In the genomic region with DNA sequence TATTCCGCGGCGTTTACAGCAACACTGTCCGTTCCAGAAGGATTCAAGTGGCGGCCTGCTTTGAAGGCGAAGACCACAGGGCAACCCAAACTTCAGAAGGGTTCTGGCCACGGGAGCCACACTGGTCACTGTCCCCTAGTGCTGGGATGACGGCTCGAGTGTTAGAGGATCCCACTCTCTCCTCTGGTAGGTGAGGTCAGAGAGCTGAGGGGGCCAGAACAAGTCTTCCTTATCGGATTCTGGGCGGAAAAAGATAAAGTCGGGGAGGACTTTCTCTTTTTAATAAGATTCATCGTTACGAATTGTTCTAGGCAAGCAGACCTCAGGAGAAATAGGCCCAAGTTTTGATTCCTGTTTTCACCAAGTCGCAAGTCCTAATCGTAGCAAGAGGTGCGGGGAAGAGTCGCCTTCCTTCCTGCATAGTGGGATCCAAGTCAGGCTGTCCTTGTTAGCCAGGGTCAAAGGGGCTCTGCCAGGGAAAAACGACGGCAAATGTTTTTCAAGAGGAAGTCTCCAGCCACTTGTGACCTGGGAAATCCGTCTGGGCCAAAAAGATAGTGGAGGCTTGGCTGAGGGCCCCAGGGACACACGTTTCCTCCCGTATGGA, we compare ENCODE assay signal across 8 cellular contexts. TPM values are rescaled to one million over a fixed set of nuclear protein-coding genes. Genes with fewer than 3 reads are reported as not detected.
A peak's percentile ranks its signal among the peaks of the same experiment; 100 is the strongest.
DNase-seq lines count a peak whose midpoint lies in the region; ATAC-seq and TF ChIP-seq lines count a peak whose summit lies in the region.

No MANE protein-coding gene starts in this region.

- H3K4me1 Mint-ChIP-seq in CD4-positive, CD25-positive, alpha-beta regulatory T cell = peaks cover 19 to 53% (median 30%) of the 10 kb centered on the region in 4 donors
- H3K4me1 Mint-ChIP-seq in activated CD4-positive, alpha-beta memory T cell treated with anti-CD3 and anti-CD28 coated beads for 36 hours (ENCODE audit: low read depth) = peaks cover 29% of the 10 kb centered on the region

- no peaks in the 10 kb centered on the region for H3K27me3 Mint-ChIP-seq in CD4-positive, CD25-positive, alpha-beta regulatory T cell
- H3K27me3 Mint-ChIP-seq in activated CD4-positive, alpha-beta memory T cell treated with anti-CD3 and anti-CD28 coated beads for 36 hours = no peaks in the 10 kb centered on the region

- H3K36me3 ChIP-seq in CD4-positive, CD25-positive, alpha-beta regulatory T cell (ENCODE audit: control insufficient read depth, insufficient read depth, low read length) = peaks cover 7% of the 10 kb centered on the region
- peaks cover 12% of the 10 kb centered on the region for H3K36me3 ChIP-seq in neutrophil

- peaks cover 0 to 7% (median 0%) of the 10 kb centered on the region in 7 donors for H3K9me3 Mint-ChIP-seq in CD4-positive, CD25-positive, alpha-beta regulatory T cell
- peaks cover 6% of the 10 kb centered on the region for H3K9me3 Mint-ChIP-seq in activated CD4-positive, alpha-beta memory T cell treated with anti-CD3 and anti-CD28 coated beads for 36 hours

- no peak for ATAC-seq in CD4-positive, CD25-positive, alpha-beta regulatory T cell (ENCODE audit: low read depth in 2 of 2)
- ATAC-seq in HG02970 (IDR thresholded peaks at IDR 0.05; ENCODE audit: low FRiP score, unreplicated experiment) (peak; percentile 0), GM18861 (IDR thresholded peaks at IDR 0.05; ENCODE audit: unreplicated experiment) (no peak), foreskin keratinocyte (no peak), HG02759 (IDR thresholded peaks at IDR 0.05; ENCODE audit: unreplicated experiment) (no peak)

- no peak for DNase-seq in CD4-positive, CD25-positive, alpha-beta regulatory T cell
- DNase-seq in activated CD4-positive, alpha-beta memory T cell treated with anti-CD3 and anti-CD28 coated beads for 36 hours = peak; percentile 39
- DNase-seq in fibroblast of the aortic adventitia (ENCODE audit: low read depth) = peak; percentile 44
- no peak for DNase-seq in foreskin keratinocyte

- H3K4me3 Mint-ChIP-seq in CD4-positive, CD25-positive, alpha-beta regulatory T cell = peak overlapping the region; percentile 94 to 99 (median 98)
- H3K4me3 Mint-ChIP-seq in activated CD4-positive, alpha-beta memory T cell treated with anti-CD3 and anti-CD28 coated beads for 36 hours = peak overlapping the region; percentile 97

- CTCF ChIA-PET in activated CD4-positive, alpha-beta memory T cell treated with anti-CD3 and anti-CD28 coated beads for 36 hours (lab: Charles Lee) = interaction anchor here (0.6 to 4.0 kb wide), 45 partner anchors 9 to 602 kb away, joined by 3 to 55 read pairs (median 4); a partner anchor contains a TSS

- peak overlapping the region; percentile 62 to 98 (median 94) for H3K27ac Mint-ChIP-seq in CD4-positive, CD25-positive, alpha-beta regulatory T cell
- H3K27ac Mint-ChIP-seq in activated CD4-positive, alpha-beta memory T cell treated with anti-CD3 and anti-CD28 coated beads for 36 hours = peak overlapping the region; percentile 98

- no peak for TF ChIP-seq CTCF in fibroblast of the aortic adventitia (IDR thresholded peaks at IDR 0.05; ENCODE audit: insufficient read depth, low read length)
- no peak for TF ChIP-seq CTCF in neutrophil (IDR thresholded peaks at IDR 0.05)
- no peak for TF ChIP-seq CTCF in foreskin keratinocyte (conservative IDR thresholded peaks at IDR 0.05)

- intact Hi-C loops in activated CD4-positive, alpha-beta memory T cell treated with anti-CD3 and anti-CD28 coated beads for 36 hours (cut with micrococcal nuclease) = loop anchor here (1.0 to 10.0 kb wide), 17 partner anchors 15 to 1142 kb away; a partner anchor contains a TSS

- H3K27me3 ChIP-seq in CD4-positive, CD25-positive, alpha-beta regulatory T cell (ENCODE audit: control insufficient read depth, insufficient read depth, low read length) = no peaks in the 10 kb centered on the region
- H3K27me3 ChIP-seq in neutrophil (no peaks in the 10 kb centered on the region), foreskin keratinocyte (no peaks in the 10 kb centered on the region)

- POLR2A ChIA-PET in activated CD4-positive, alpha-beta memory T cell treated with anti-CD3 and anti-CD28 coated beads for 36 hours (lab: Charles Lee) = interaction anchor here (0.8 to 2.0 kb wide), 11 partner anchors 15 to 313 kb away, joined by 3 to 10 read pairs (median 3); a partner anchor contains a TSS

- H3K9me3 ChIP-seq in CD4-positive, CD25-positive, alpha-beta regulatory T cell (ENCODE audit: control insufficient read depth in 2 of 2, low read length in 2 of 2) = peaks cover 0 to 5% of the 10 kb centered on the region in 2 experiments
- no peaks in the 10 kb centered on the region for H3K9me3 ChIP-seq in neutrophil

- H3K4me3 ChIP-seq in CD4-positive, CD25-positive, alpha-beta regulatory T cell (ENCODE audit: low read depth, low read length) = peak overlapping the region; percentile 99
- H3K4me3 ChIP-seq in fibroblast of the aortic adventitia (ENCODE audit: low read depth, low read length) (peak overlapping the region; percentile 93), neutrophil (ENCODE audit: low read depth in 1 of 2, low read length in 1 of 2) (peak overlapping the region; percentile 96 to 98)

- peak overlapping the region; percentile 88 for H3K27ac ChIP-seq in CD4-positive, CD25-positive, alpha-beta regulatory T cell (ENCODE audit: insufficient read depth, low read length, poor library complexity, severe bottlenecking)
- H3K27ac ChIP-seq in neutrophil (peak overlapping the region; percentile 97), foreskin keratinocyte (no peak overlapping the region)

- peaks cover 18% of the 10 kb centered on the region for H3K36me3 Mint-ChIP-seq in CD4-positive, CD25-positive, alpha-beta regulatory T cell
- H3K36me3 Mint-ChIP-seq in activated CD4-positive, alpha-beta memory T cell treated with anti-CD3 and anti-CD28 coated beads for 36 hours = peaks cover 27% of the 10 kb centered on the region

- peaks cover 51% of the 10 kb centered on the region for H3K4me1 ChIP-seq in CD4-positive, CD25-positive, alpha-beta regulatory T cell (ENCODE audit: control insufficient read depth, insufficient read depth, low read length, poor library complexity, severe bottlenecking)
- H3K4me1 ChIP-seq in neutrophil (ENCODE audit: control insufficient read depth in 1 of 2, insufficient read depth in 1 of 2, low read depth in 1 of 2, low read length in 1 of 2) (peaks cover 59 to 64% of the 10 kb centered on the region in 2 experiments), foreskin keratinocyte (peaks cover 23% of the 10 kb centered on the region)

RNA-seq across cellular contexts. Expression of a gene that starts 0.9 kb away (rescaled TPM):
- total RNA-seq in CD4-positive, CD25-positive, alpha-beta regulatory T cell = 382 TPM
- 1,000 to 10,000 TPM; 2,262 to 2,381 (median 2,361) TPM for polyA plus RNA-seq in CD4-positive, CD25-positive, alpha-beta regulatory T cell
- 100 to 1,000 TPM; 538 to 542 TPM for total RNA-seq in activated CD4-positive, alpha-beta memory T cell treated with anti-CD3 and anti-CD28 coated beads for 36 hours
- total RNA-seq in fibroblast of the aortic adventitia (ENCODE audit: low replicate concordance) (251 and 733 TPM in 2 replicates), foreskin keratinocyte (549 and 551 TPM in 2 replicates)
- polyA plus RNA-seq in foreskin keratinocyte = 617 and 641 TPM in 2 replicates

RNA-seq across cellular contexts. Expression of a gene that starts 15.2 kb away (rescaled TPM):
- total RNA-seq in CD4-positive, CD25-positive, alpha-beta regulatory T cell = 168 TPM
- polyA plus RNA-seq in CD4-positive, CD25-positive, alpha-beta regulatory T cell = 1,000 to 10,000 TPM in 2 of 4 donors, 100 to 1,000 TPM in 2; 980 to 1,134 (median 1,024) TPM
- total RNA-seq in activated CD4-positive, alpha-beta memory T cell treated with anti-CD3 and anti-CD28 coated beads for 36 hours = 100 to 1,000 TPM; 335 to 339 TPM
- total RNA-seq in fibroblast of the aortic adventitia (ENCODE audit: low replicate concordance) (77.4 and 415 TPM in 2 replicates), foreskin keratinocyte (808 and 830 TPM in 2 replicates)
- 928 and 936 TPM in 2 replicates for polyA plus RNA-seq in foreskin keratinocyte

RNA-seq across cellular contexts. Expression of a gene that starts 27.0 kb away (rescaled TPM):
- total RNA-seq in CD4-positive, CD25-positive, alpha-beta regulatory T cell = 1.4 TPM
- under 1 TPM; 0.03 to 0.68 (median 0.49) TPM for polyA plus RNA-seq in CD4-positive, CD25-positive, alpha-beta regulatory T cell
- 1 to 10 TPM in 1 of 2 experiments, under 1 TPM in 1; 0.90 to 1.2 TPM for total RNA-seq in activated CD4-positive, alpha-beta memory T cell treated with anti-CD3 and anti-CD28 coated beads for 36 hours
- total RNA-seq in fibroblast of the aortic adventitia (ENCODE audit: low replicate concordance) = 0.90 and 7.5 TPM in 2 replicates
- 0.07 and 0.11 TPM in 2 replicates for total RNA-seq in foreskin keratinocyte
- 0.03 and 0.10 TPM in 2 replicates for polyA plus RNA-seq in foreskin keratinocyte

Comparison
In these comparisons a context has a peak if more than half of its experiments do, and no peak if none do; other contexts are left out.
1. DNase-seq: peak in activated CD4-positive, alpha-beta memory T cell treated with anti-CD3 and anti-CD28 coated beads for 36 hours (single experiment) and fibroblast of the aortic adventitia (single experiment); none in CD4-positive, CD25-positive, alpha-beta regulatory T cell (0 of 3) and foreskin keratinocyte (0 of 2).
2. Peak in every context shown above with its lines, with median percentiles within 50 percentile points of each other: H3K4me3 ChIP-seq.